In genomic region chr1:18900303-18900841, GRCh38 we compare ENCODE assay signal across 1 cellular context.
TF ChIP-seq lines count a peak whose summit lies in the region.

No MANE protein-coding gene starts in this region.

TF ChIP-seq in HepG2, 621 proteins besides CTCF, POLR2A, EP300 and RAD21 (continued from another document and continues in another):
- TF ChIP-seq AKNA (CRISPR knock-in tag; IDR thresholded peaks at IDR 0.05; ENCODE audit: borderline replicate concordance) (no peak), NCOA1 (CRISPR knock-in tag; IDR thresholded peaks at IDR 0.05) (no peak), GATAD2A (CRISPR knock-in tag; IDR thresholded peaks at IDR 0.05) (peak; percentile 89), HNF4A (CRISPR knock-in tag; IDR thresholded peaks at IDR 0.05) (peak; percentile 91), KLF16 (CRISPR knock-in tag; IDR thresholded peaks at IDR 0.05) (peak in 1 of 2 experiments; percentile 54; a peak in 1 of 4 replicates), TOPORS (CRISPR knock-in tag; IDR thresholded peaks at IDR 0.05) (no peak), KAT2B (IDR thresholded peaks at IDR 0.05; ENCODE audit: borderline replicate concordance, low read depth, low read length) (no peak), FOXO1 (CRISPR knock-in tag; IDR thresholded peaks at IDR 0.05) (peak; percentile 84; the same call in 1 of the 2 replicates), PRDM10 (CRISPR knock-in tag; IDR thresholded peaks at IDR 0.05; ENCODE audit: low read depth) (peak; percentile 94), ZBTB7B (CRISPR knock-in tag; IDR thresholded peaks at IDR 0.05) (no peak; the same call in 1 of the 2 replicates), ZBTB25 (CRISPR knock-in tag; IDR thresholded peaks at IDR 0.05) (0 out of 2 replicates have a peak, but pooled peaks have one; percentile 27), TCF12 (IDR thresholded peaks at IDR 0.05) (no peak), TCF12 (CRISPR knock-in tag; IDR thresholded peaks at IDR 0.05) (0 out of 2 replicates have a peak, but pooled peaks have one; percentile 33), MXI1 (IDR thresholded peaks at IDR 0.05; ENCODE audit: borderline replicate concordance, low read depth, low read length) (peak; percentile 41; the same call in 1 of the 3 replicates), BCL3 (CRISPR knock-in tag; IDR thresholded peaks at IDR 0.05) (0 out of 2 replicates have a peak, but pooled peaks have one; percentile 68), AHDC1 (CRISPR knock-in tag; IDR thresholded peaks at IDR 0.05; ENCODE audit: borderline replicate concordance) (peak; percentile 86; the same call in 1 of the 2 replicates), PATZ1 (CRISPR knock-in tag; IDR thresholded peaks at IDR 0.05) (peak; percentile 92), HIC2 (CRISPR knock-in tag; IDR thresholded peaks at IDR 0.05; ENCODE audit: low read depth) (peak; percentile 80), ARNTL (CRISPR knock-in tag; IDR thresholded peaks at IDR 0.05) (peak; percentile 91), ZBTB21 (CRISPR knock-in tag; IDR thresholded peaks at IDR 0.05) (peak; percentile 23; the same call in 1 of the 2 replicates), ZNF160 (CRISPR knock-in tag; IDR thresholded peaks at IDR 0.05) (no peak), MIER2 (CRISPR knock-in tag; IDR thresholded peaks at IDR 0.05) (peak; percentile 65; the same call in 1 of the 2 replicates), TGIF2 (CRISPR knock-in tag; IDR thresholded peaks at IDR 0.05) (peak; percentile 72), NR2F6 (IDR thresholded peaks at IDR 0.05) (peak; percentile 83), NR2F6 (CRISPR knock-in tag; IDR thresholded peaks at IDR 0.05) (peak; percentile 93), ZNF652 (CRISPR knock-in tag; IDR thresholded peaks at IDR 0.05; ENCODE audit: borderline replicate concordance, low read depth) (peak; percentile 86), ETV5 (CRISPR knock-in tag; IDR thresholded peaks at IDR 0.05; ENCODE audit: borderline replicate concordance) (peak; percentile 99), SIX4 (CRISPR knock-in tag; IDR thresholded peaks at IDR 0.05) (peak; percentile 47; the same call in 1 of the 2 replicates)
